In the genomic region with DNA sequence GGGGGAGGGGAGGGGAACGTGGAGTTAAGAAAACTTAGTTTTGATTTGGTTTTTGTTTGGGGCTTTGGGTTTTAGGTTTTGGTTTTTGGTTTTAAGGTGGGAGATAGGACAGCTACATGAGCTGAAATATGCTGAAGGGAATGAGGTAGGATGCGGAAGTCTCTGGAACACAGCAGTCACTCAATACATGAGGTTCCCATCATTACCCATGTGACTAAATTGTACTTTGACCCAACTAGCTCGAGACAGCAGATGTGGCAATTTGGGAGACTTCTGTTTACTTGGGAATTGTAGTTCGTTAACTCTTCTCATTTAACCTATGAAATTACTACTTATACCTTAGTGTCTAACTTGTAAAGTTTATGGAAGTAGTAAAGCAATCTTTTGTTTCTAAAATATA, we compare ENCODE assay signal across 1 cellular context.
TF ChIP-seq lines count a peak whose summit lies in the region.

No MANE protein-coding gene starts in this region.

TF ChIP-seq in IMR-90, 13 proteins besides CTCF, POLR2A, EP300 and RAD21 (continued from another document):
- TF ChIP-seq, protein P1, sequence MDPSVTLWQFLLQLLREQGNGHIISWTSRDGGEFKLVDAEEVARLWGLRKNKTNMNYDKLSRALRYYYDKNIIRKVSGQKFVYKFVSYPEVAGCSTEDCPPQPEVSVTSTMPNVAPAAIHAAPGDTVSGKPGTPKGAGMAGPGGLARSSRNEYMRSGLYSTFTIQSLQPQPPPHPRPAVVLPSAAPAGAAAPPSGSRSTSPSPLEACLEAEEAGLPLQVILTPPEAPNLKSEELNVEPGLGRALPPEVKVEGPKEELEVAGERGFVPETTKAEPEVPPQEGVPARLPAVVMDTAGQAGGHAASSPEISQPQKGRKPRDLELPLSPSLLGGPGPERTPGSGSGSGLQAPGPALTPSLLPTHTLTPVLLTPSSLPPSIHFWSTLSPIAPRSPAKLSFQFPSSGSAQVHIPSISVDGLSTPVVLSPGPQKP (IDR thresholded peaks at IDR 0.05; ENCODE audit: borderline replicate concordance, low read depth, low read length), result no peak
- TF ChIP-seq BHLHE40 (IDR thresholded peaks at IDR 0.05; ENCODE audit: low read depth, low read length) (no peak), NFE2L2 (IDR thresholded peaks at IDR 0.05; ENCODE audit: low read depth, low read length) (no peak), FOS (IDR thresholded peaks at IDR 0.05; ENCODE audit: low read depth, low read length) (no peak), MAZ (IDR thresholded peaks at IDR 0.05; ENCODE audit: borderline replicate concordance, low read depth, low read length) (no peak), SMC3 (IDR thresholded peaks at IDR 0.05; ENCODE audit: low read depth, low read length) (no peak), CHD1 (IDR thresholded peaks at IDR 0.05; ENCODE audit: low read depth, low read length) (no peak), RCOR1 (IDR thresholded peaks at IDR 0.05; ENCODE audit: insufficient replicate concordance, low read length) (no peak), CEBPB (IDR thresholded peaks at IDR 0.05; ENCODE audit: low read depth, low read length) (no peak), MAFK (IDR thresholded peaks at IDR 0.05; ENCODE audit: low read depth, low read length) (no peak)
- TF ChIP-seq, protein P2, sequence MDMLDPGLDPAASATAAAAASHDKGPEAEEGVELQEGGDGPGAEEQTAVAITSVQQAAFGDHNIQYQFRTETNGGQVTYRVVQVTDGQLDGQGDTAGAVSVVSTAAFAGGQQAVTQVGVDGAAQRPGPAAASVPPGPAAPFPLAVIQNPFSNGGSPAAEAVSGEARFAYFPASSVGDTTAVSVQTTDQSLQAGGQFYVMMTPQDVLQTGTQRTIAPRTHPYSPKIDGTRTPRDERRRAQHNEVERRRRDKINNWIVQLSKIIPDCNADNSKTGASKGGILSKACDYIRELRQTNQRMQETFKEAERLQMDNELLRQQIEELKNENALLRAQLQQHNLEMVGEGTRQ (IDR thresholded peaks at IDR 0.05; ENCODE audit: low read depth, low read length), result no peak
